Comparison of ENCODE assay signal across 8 cellular contexts in the genomic region with DNA sequence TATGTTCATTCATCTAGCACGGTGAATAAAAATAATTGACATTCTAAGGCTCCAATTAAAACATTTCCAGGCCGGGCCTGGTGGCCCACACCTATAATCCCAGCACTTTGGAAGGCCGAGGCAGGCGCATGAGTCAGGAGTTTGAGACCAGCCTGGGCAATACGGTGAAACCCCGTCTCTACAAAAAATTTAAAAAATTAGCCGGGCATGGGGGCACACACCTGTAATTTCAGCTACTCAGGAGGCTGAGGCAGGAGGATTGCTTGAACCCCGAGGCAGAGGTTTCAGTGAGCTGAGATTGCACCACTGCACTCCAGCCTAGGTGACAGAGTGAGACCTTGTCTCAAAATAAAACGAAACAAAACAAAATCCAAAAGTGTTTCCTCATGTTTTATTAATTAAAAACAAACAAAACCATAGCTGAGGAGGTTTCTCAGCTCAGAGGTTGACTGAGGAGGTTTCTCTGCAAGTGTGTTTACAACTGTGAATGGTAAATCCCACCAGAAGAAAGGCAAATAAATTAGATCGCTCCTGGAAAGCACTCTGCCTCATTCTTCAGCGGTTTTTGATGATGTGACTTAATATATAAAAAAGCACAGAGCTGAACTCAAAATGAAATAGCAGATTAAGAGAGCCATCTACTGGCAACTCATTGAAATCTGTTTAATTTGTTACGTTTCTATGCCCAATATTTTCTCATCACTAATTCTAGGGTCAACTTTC. TPM values are rescaled to one million over a fixed set of nuclear protein-coding genes. Genes with fewer than 3 reads are reported as not detected.
A peak's percentile ranks its signal among the peaks of the same experiment; 100 is the strongest.
DNase-seq lines count a peak whose midpoint lies in the region; ATAC-seq and TF ChIP-seq lines count a peak whose summit lies in the region.

No MANE protein-coding gene starts in this region.

- H3K27me3 ChIP-seq in SU-DHL-6 (ENCODE audit: low read length): no peaks in the 10 kb centered on the region
- H3K27me3 ChIP-seq in foreskin keratinocyte: no peaks in the 10 kb centered on the region

- H2AFZ ChIP-seq in SU-DHL-6 (ENCODE audit: low read depth, low read length, severe bottlenecking): no peak overlapping the region

- no peaks in the 10 kb centered on the region for H3F3A ChIP-seq in SU-DHL-6 (ENCODE audit: insufficient read depth)

- H3K9ac ChIP-seq in SU-DHL-6 (ENCODE audit: low read length): no peak overlapping the region

- no peaks in the 10 kb centered on the region for H3K4me1 ChIP-seq in foreskin keratinocyte

- DNase-seq in DMS 273 (lab: John Stamatoyannopoulos, UW; ENCODE audit: unreplicated experiment): peak; percentile 76
- DNase-seq in DMS 273 treated with DMSO at 0.1 percent for 48 hours (lab: John Stamatoyannopoulos, UW): no peak
- DNase-seq in MV-4-11 (lab: John Stamatoyannopoulos, UW): peak; percentile 50
- peak in 1 of 2 donors; percentile 35 for DNase-seq in foreskin keratinocyte
- DNase-seq in retina: peak; percentile 20
- DNase-seq in activated CD4-positive, alpha-beta T cell treated with anti-CD3 and anti-CD28 coated beads for 4 hours: no peak
- no peak for DNase-seq in activated T-cell treated with anti-CD3 and anti-CD28 coated beads, Interleukin-2, amount 50 U/mL, for 1 hour

- ATAC-seq in foreskin keratinocyte: peak; percentile 61

- no peak overlapping the region for H3K27ac ChIP-seq in SU-DHL-6 (ENCODE audit: low read depth, low read length)
- no peak overlapping the region for H3K27ac ChIP-seq in foreskin keratinocyte

- peak overlapping the region; percentile 29 for H3K4me2 ChIP-seq in SU-DHL-6 (ENCODE audit: low read depth, low read length, poor library complexity, severe bottlenecking)

- H3K9me2 ChIP-seq in SU-DHL-6 (replicated peaks; ENCODE audit: insufficient read depth, low read length): no peaks in the 10 kb centered on the region

- no peaks in the 10 kb centered on the region for H3K79me2 ChIP-seq in SU-DHL-6 (ENCODE audit: insufficient read depth, low read length)

- no peaks in the 10 kb centered on the region for H4K20me1 ChIP-seq in SU-DHL-6 (ENCODE audit: low read depth, low read length)

- H3K36me3 ChIP-seq in SU-DHL-6 (ENCODE audit: low read length): no peaks in the 10 kb centered on the region

- no peaks in the 10 kb centered on the region for H3K9me3 ChIP-seq in SU-DHL-6 (ENCODE audit: insufficient read depth, low read length)

- peak; percentile 48 for TF ChIP-seq CTCF in SU-DHL-6 (IDR thresholded peaks at IDR 0.05; ENCODE audit: insufficient read depth, low read length, poor library complexity, severe bottlenecking)
- peak; percentile 83 for TF ChIP-seq CTCF in foreskin keratinocyte (conservative IDR thresholded peaks at IDR 0.05)

- H3K4me3 ChIP-seq in SU-DHL-6 (ENCODE audit: insufficient read depth, low read length, poor library complexity, severe bottlenecking): no peak overlapping the region

RNA-seq across cellular contexts. Expression of a gene that starts 37.7 kb away (rescaled TPM):
- 9.4 and 9.6 TPM in 2 replicates for total RNA-seq in foreskin keratinocyte
- polyA plus RNA-seq in foreskin keratinocyte: 4.0 and 5.5 TPM in 2 replicates

RNA-seq across cellular contexts. Expression of a gene that starts 58.1 kb away (rescaled TPM):
- 51.6 and 57.5 TPM in 2 replicates for total RNA-seq in foreskin keratinocyte
- 11.3 and 13.8 TPM in 2 replicates for polyA plus RNA-seq in foreskin keratinocyte

Comparison
In these comparisons a context has a peak if more than half of its experiments do, and no peak if none do; other contexts are left out.
1. DNase-seq: peak in DMS 273 (single experiment), MV-4-11 (single experiment) and retina (single experiment); none in DMS 273 treated with DMSO at 0.1 percent for 48 hours (single experiment), activated CD4-positive, alpha-beta T cell treated with anti-CD3 and anti-CD28 coated beads for 4 hours (0 of 2) and activated T-cell treated with anti-CD3 and anti-CD28 coated beads, Interleukin-2, amount 50 U/mL, for 1 hour (single experiment).